Comparison of ENCODE assay signal across 8 cellular contexts in the genomic region with DNA sequence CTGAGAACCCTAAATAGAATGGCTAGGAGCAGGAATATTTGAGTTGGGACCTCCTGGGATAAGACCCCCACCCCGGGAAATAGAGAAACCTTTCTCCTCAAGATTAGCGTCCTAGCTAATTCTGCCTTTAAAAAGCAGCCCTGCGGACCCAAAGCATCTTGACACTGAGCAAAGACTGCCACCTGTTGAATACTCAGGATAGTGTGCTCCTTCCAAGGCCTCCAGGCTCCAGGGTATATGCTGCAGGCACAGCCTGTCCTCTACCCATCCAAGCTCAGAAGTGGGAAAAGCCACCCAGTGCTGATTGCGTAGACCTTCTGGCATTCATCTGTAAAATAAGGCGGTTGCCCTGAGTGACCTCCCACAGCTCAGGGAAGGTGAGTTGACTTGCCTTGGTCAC.
DNase-seq lines count a peak whose midpoint lies in the region; ATAC-seq and TF ChIP-seq lines count a peak whose summit lies in the region.

No MANE protein-coding gene starts in this region.

- H3K4me1 Mint-ChIP-seq in T-cell = no peaks in the 10 kb centered on the region

- no peaks in the 10 kb centered on the region for H3K27me3 Mint-ChIP-seq in T-cell

- DNase-seq in CD1c-positive myeloid dendritic cell (ENCODE audit: extremely low spot score) (peak; percentile 5), HFF-Myc (ENCODE audit: extremely low read depth, low read depth) (no peak), anterior cingulate cortex (lab: John Stamatoyannopoulos, UW) (peak in 37 of 58 donors; percentile 0 to 43 (median 9)), hepatic stellate cell (ENCODE audit: low spot score) (peak; percentile 31), NOMO-1 (lab: John Stamatoyannopoulos, UW; ENCODE audit: unreplicated experiment in 2 of 2) (no peak), T-cell (no peak)

- H3K9me3 Mint-ChIP-seq in T-cell = no peaks in the 10 kb centered on the region

- no peaks in the 10 kb centered on the region for H3K36me3 Mint-ChIP-seq in T-cell

- ATAC-seq in T-cell (replicated peaks in 1 of 4) (no peak), HG03439 (IDR thresholded peaks at IDR 0.05; ENCODE audit: unreplicated experiment) (no peak)

- H3K27ac ChIP-seq in skin epidermis = peak overlapping the region in 12 of 21 experiments; percentile 45 to 72 (median 56)

- CTCF ChIA-PET in T-cell (lab: Charles Lee) = interaction anchor here in 1 of 2 donors (0.7 kb wide), 1 partner anchor 1379 kb away, joined by 3 read pairs; no protein-coding TSS in a partner anchor

- H3K4me3 Mint-ChIP-seq in T-cell = no peak overlapping the region

- no peak overlapping the region for H3K27ac Mint-ChIP-seq in T-cell

- peak; percentile 32 for TF ChIP-seq CTCF in HFF-Myc (IDR thresholded peaks at IDR 0.05; ENCODE audit: low read depth, low read length, missing control alignments)

- H3K4me3 ChIP-seq in HFF-Myc (replicated peaks; ENCODE audit: low read depth, low read length) (no peak overlapping the region), skin epidermis (no peak overlapping the region)

- POLR2A ChIA-PET in T-cell (lab: Charles Lee) = no interaction called here

Comparison
In these comparisons a context has a peak if more than half of its experiments do, and no peak if none do; other contexts are left out.
1. DNase-seq: peak in CD1c-positive myeloid dendritic cell (single experiment), anterior cingulate cortex (37 of 58) and hepatic stellate cell (single experiment); none in HFF-Myc (single experiment), NOMO-1 (0 of 2) and T-cell (0 of 34).